24 cellular contexts compared by ENCODE assay signal in the genomic region with DNA sequence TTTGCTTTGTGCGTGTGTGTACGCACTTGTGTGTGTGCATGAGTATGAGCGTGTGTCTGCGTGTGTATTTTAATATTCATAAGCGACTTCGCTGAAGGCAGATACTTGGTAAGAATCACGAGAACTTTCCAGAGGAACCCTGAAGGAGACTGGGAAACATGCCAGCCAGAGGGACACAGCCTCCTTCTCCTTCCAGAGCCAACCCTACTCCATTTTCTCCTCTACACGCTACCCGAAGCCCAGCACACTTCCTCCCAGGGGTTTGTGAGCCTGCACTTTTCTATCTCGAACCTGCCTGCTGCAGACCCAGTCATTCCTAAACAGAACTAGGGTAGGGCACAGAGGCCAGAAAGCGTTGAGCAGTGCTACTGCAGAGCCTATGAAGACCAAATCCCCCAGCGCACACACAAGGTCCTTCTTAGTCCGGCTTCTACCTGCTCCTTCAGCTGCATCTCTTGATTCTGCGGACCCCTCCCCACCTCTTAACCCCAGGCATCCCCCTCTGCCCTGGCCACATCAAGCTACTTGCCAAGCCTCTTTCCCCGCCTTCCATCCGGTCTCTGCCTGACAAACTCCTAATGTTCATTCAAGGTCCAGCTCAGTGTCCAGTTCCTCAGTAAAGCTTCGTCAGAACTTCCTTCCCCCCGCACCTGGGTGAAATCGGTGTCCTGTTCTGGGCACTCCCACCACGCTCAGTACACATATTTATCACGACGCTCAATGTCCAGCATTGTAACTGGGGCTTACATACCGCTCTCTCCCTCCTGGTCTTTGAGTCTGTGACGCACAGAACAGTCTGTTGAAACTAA.
DNase-seq lines count a peak whose midpoint lies in the region; ATAC-seq, FAIRE-seq and TF ChIP-seq lines count a peak whose summit lies in the region.
"Had no signal": no experiment of that assay in that cellular context is flagged by ENCODE, and none has a peak within 500 bp of the region (broad histone marks: within the 10 kb centered on the region; RNA-seq: fewer than 3 reads in every experiment).

No MANE protein-coding gene starts in this region.

- 1% methylated on average over 24 of the region's 24 CpGs for WGBS in K562 (ENCODE audit: insufficient coverage, low coverage, missing lambda C conversion rate)

- BruUV-seq in K562 (replicated peaks; lab: Mats Ljungman, UMichigan) = no TSS peak

- no peak for ATAC-seq in K562
- ATAC-seq: natural killer cell had no signal

- H3K27me3 ChIP-seq in K562 (ENCODE audit: control insufficient read depth in 2 of 2, insufficient read depth in 2 of 2, low read length in 2 of 2) = peaks cover 25 to 66% of the 10 kb centered on the region in 2 experiments
- H3K27me3 ChIP-seq: gastroesophageal sphincter had no signal

- intact Hi-C loops in K562 (cut with micrococcal nuclease) = no loop called here

- H3K4me2 ChIP-seq in K562 (ENCODE audit: insufficient read depth, low read length) = no peak overlapping the region
- H3K4me2 ChIP-seq: PC-9 had no signal

- H3K27ac ChIP-seq in K562 (ENCODE audit: extremely low read depth, low read depth, low read length) = no peak overlapping the region
- H3K27ac ChIP-seq: PC-9 had no signal

- H3K36me3 ChIP-seq in K562 (ENCODE audit: control insufficient read depth, insufficient read depth, low read length) = no peaks in the 10 kb centered on the region
- H3K36me3 ChIP-seq: gastroesophageal sphincter had no signal

- in situ Hi-C loops in K562 (cut with MboI) = no loop called here

- TF ChIP-seq POLR2A in K562 (conservative IDR thresholded peaks at IDR 0.05) = no peak

- POLR2A ChIA-PET in K562 (lab: Yijun Ruan, JAX) = no interaction called here

- TF ChIP-seq CTCF in K562 (IDR thresholded peaks at IDR 0.05 in 2 of 3, conservative IDR thresholded peaks at IDR 0.05 in 1 of 3; ENCODE audit: insufficient read depth in 2 of 3, low read depth in 1 of 3, low read length in 3 of 3) (no peak), fibroblast of mammary gland (conservative IDR thresholded peaks at IDR 0.05; ENCODE audit: control insufficient read depth, insufficient read depth, low read depth, low read length) (no peak)

- no peaks in the 10 kb centered on the region for H4K20me1 ChIP-seq in K562 (replicated peaks; ENCODE audit: control insufficient read depth, insufficient read depth, low read length)

- no peak for TF ChIP-seq RAD21 in K562 (CRISPR knock-in tag; conservative IDR thresholded peaks at IDR 0.05 in 1 of 2, IDR thresholded peaks at IDR 0.05 in 1 of 2)

- H3K9ac ChIP-seq in K562 (ENCODE audit: insufficient read depth in 1 of 2, low read depth in 2 of 2, low read length in 2 of 2) = no peak overlapping the region

- no peak for DNase-seq in K562 (ENCODE audit: extremely low read depth in 1 of 4, low spot score in 3 of 4)
- peak; percentile 8 for DNase-seq in fibroblast of mammary gland (ENCODE audit: low read depth)
- peak; percentile 11 for DNase-seq in mucosa of gallbladder (ENCODE audit: low spot score)
- peak; percentile 39 for DNase-seq in ureter (ENCODE audit: low spot score)
- no peak for DNase-seq in CD1c-positive myeloid dendritic cell (ENCODE audit: extremely low spot score)
- no peak for DNase-seq in GM03348 (ENCODE audit: low spot score)
- no peak for DNase-seq in OCI-M1 (lab: John Stamatoyannopoulos, UW)
- DNase-seq: activated naive CD4-positive, alpha-beta T cell treated with anti-CD3 and anti-CD28 coated beads, Interleukin-2, amount 50 U/mL, for 16 hours; CD4-positive, CD25-positive, alpha-beta regulatory T cell; effector memory CD4-positive, alpha-beta T cell; hypothalamus; midbrain; MV-4-11; natural killer cell; NCI-H524; NK-92 treated with Interleukin-12 subunit alpha and Interleukin-12 subunit beta, amount 100 ng/mL, for 24 hours; PC-9; SHP77 treated with DMSO at 0.1 percent for 48 hours; stimulated activated CD4-positive, alpha-beta T cell treated with anti-CD3 and anti-CD28 coated beads, Interleukin-2, amount 100 ng/mL, for 24 hours; trophoblast cell had no signal

- no peaks in the 10 kb centered on the region for H3K79me2 ChIP-seq in K562 (ENCODE audit: control insufficient read depth, insufficient read depth, low read length)

- no peaks in the 10 kb centered on the region for H3K4me1 ChIP-seq in K562 (replicated peaks in 1 of 2; ENCODE audit: control insufficient read depth in 2 of 2, insufficient read depth in 2 of 2, low read length in 2 of 2)

- CTCF ChIA-PET in K562 (lab: Yijun Ruan, JAX; ENCODE audit: low intra/inter-chr PET ratio) = no interaction called here

- no peaks in the 10 kb centered on the region for H3K9me3 ChIP-seq in K562 (replicated peaks; ENCODE audit: control insufficient read depth, insufficient read depth, low read depth, low read length)
- H3K9me3 ChIP-seq: gastroesophageal sphincter had no signal

- H2AFZ ChIP-seq in K562 (ENCODE audit: low read depth, low read length) = no peak overlapping the region
- H2AFZ ChIP-seq: PC-9 had no signal

- TF ChIP-seq EP300 in K562 (IDR thresholded peaks at IDR 0.05; ENCODE audit: low read length) = no peak

- no peaks in the 10 kb centered on the region for H3K9me1 ChIP-seq in K562 (ENCODE audit: control insufficient read depth, insufficient read depth, low read length)

- peak; percentile 29 for FAIRE-seq in K562 (lab: Jason Lieb, UNC)
- FAIRE-seq: bronchial epithelial cell, colon, D721Med had no signal

- H3K4me3 ChIP-seq in K562 (no peak overlapping the region), fibroblast of mammary gland (ENCODE audit: control insufficient read depth, low read depth, low read length) (no peak overlapping the region)
- H3K4me3 ChIP-seq: gastroesophageal sphincter, PC-9 had no signal

TF ChIP-seq in K562, 482 proteins besides CTCF, POLR2A, EP300 and RAD21:
- TF ChIP-seq FIP1L1 (IDR thresholded peaks at IDR 0.05; ENCODE audit: low read depth, low read length, poor library complexity, severe bottlenecking) (no peak), SPI1 (IDR thresholded peaks at IDR 0.05; ENCODE audit: borderline replicate concordance, low read depth, low read length) (0 out of 2 replicates have a peak, but pooled peaks have one; percentile 10)
TF ChIP-seq in K562: peak in this region for 1.

Comparison
In these comparisons a context has a peak if more than half of its experiments do, and no peak if none do; other contexts are left out.
1. DNase-seq: peak in fibroblast of mammary gland (single experiment), mucosa of gallbladder (single experiment) and ureter (single experiment); none in K562 (0 of 4), CD1c-positive myeloid dendritic cell (single experiment), GM03348 (single experiment) and OCI-M1 (single experiment).